In the genomic region with DNA sequence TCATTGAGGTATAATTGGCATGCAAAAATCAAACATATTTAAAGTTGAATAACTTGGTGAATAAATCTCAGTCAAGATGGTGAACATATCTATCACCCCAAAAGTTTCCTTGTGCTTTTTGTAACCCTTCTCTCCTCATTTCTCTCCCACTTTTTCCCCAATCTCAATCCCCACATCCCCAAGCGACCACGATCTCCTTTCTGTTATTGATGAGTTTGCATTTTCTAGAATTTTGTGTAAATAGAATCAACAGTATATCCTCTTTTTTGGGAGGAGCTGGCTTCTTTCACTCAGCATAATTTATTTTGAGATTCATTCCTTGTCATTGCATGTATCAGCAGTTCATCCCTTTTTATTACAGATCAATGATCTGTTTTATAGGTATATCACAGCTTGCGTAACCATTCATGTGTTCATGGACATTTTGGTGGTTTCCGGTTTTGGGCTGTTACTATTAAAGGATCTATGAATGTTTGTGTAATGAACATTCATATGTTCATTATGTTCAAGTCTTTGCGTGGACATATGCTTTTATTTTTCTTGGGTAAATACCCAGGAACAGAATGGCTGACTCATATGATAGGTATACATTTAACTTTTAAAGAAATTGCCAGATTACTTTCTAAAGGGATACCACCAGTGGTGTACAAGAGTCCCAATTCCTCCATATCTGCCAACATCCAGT, we compare ENCODE assay signal across 18 cellular contexts.
DNase-seq lines count a peak whose midpoint lies in the region; ATAC-seq and TF ChIP-seq lines count a peak whose summit lies in the region.
"Had no signal": no experiment of that assay in that cellular context is flagged by ENCODE, and none has a peak within 500 bp of the region (broad histone marks: within the 10 kb centered on the region; RNA-seq: fewer than 3 reads in every experiment).

No MANE protein-coding gene starts in this region.

- BruUV-seq in Calu3 (replicated peaks; lab: Mats Ljungman, UMichigan) (no TSS peak), IMR-90 (replicated peaks; lab: Mats Ljungman, UMichigan) (no TSS peak)

- no peak overlapping the region for H3K56ac ChIP-seq in IMR-90 (ENCODE audit: extremely low read depth, insufficient read depth, low read length)

- ATAC-seq in IMR-90 (ENCODE audit: low read depth) (no peak; the same call in 1 of the 2 replicates), GM18502 (IDR thresholded peaks at IDR 0.05; ENCODE audit: poor library complexity, unreplicated experiment) (no peak)
- ATAC-seq: activated T-helper 17 cell treated with anti-CD3 and anti-CD28 coated beads, Interleukin-2, amount 50 U/mL, for 72 hours; Panc1; right cardiac atrium; SK-N-SH treated with all-trans-retinoic acid at 6 μM for 48 hours had no signal

- dilution Hi-C loops in IMR-90 (cut with HindIII; ENCODE audit: low sequenced_read_pairs, unreplicated experiment), result no loop called here

- no peak overlapping the region for H3K9ac ChIP-seq in IMR-90 (ENCODE audit: low read depth, low read length)

- H3K9me3 ChIP-seq in IMR-90 (ENCODE audit: control insufficient read depth, insufficient read depth, low read length) (no peaks in the 10 kb centered on the region), WERI-Rb-1 (ENCODE audit: severe bottlenecking) (peaks cover 9% of the 10 kb centered on the region)
- H3K9me3 ChIP-seq in CD8-positive, alpha-beta memory T cell (ENCODE audit: low read length), result no peaks in the 10 kb centered on the region
- H3K9me3 ChIP-seq: neutrophil had no signal

- no peak overlapping the region for H3K4me3 Mint-ChIP-seq in Calu3 (ENCODE audit: low read depth, unreplicated experiment)
- no peak overlapping the region for H3K4me3 Mint-ChIP-seq in chondrocyte (ENCODE audit: unreplicated experiment)
- no peak overlapping the region for H3K4me3 Mint-ChIP-seq in CD8-positive, alpha-beta memory T cell
- H3K4me3 Mint-ChIP-seq: activated T-helper 17 cell treated with anti-CD3 and anti-CD28 coated beads, Interleukin-2, amount 50 U/mL, for 72 hours; type B pancreatic cell had no signal

- no peak overlapping the region for H3K4me3 ChIP-seq in IMR-90 (ENCODE audit: insufficient read depth, low read depth, low read length)
- no peak overlapping the region for H3K4me3 ChIP-seq in CD8-positive, alpha-beta memory T cell (ENCODE audit: low read length)
- H3K4me3 ChIP-seq in WERI-Rb-1 (ENCODE audit: low read depth, low read length), result no peak overlapping the region
- H3K4me3 ChIP-seq: stomach had no signal

- no peaks in the 10 kb centered on the region for H3K9me1 ChIP-seq in IMR-90 (ENCODE audit: insufficient read depth, low read length)

- no peak for TF ChIP-seq POLR2A in IMR-90 (IDR thresholded peaks at IDR 0.05; ENCODE audit: low read depth, low read length)

- no peak for TF ChIP-seq CTCF in Calu3 (IDR thresholded peaks at IDR 0.05; ENCODE audit: unreplicated experiment)
- TF ChIP-seq CTCF in IMR-90 (conservative IDR thresholded peaks at IDR 0.05; ENCODE audit: low read depth, low read length), result no peak
- TF ChIP-seq CTCF in chondrocyte (IDR thresholded peaks at IDR 0.05), result no peak
- no peak for TF ChIP-seq CTCF in WERI-Rb-1 (IDR thresholded peaks at IDR 0.05; ENCODE audit: low read depth, low read length)

- no peak overlapping the region for H2AK9ac ChIP-seq in IMR-90 (replicated peaks; ENCODE audit: low read depth, low read length, poor library complexity)

- peaks cover 40% of the 10 kb centered on the region for H3K4me1 Mint-ChIP-seq in Calu3 (ENCODE audit: low read depth, unreplicated experiment)
- peaks cover 22% of the 10 kb centered on the region for H3K4me1 Mint-ChIP-seq in chondrocyte (ENCODE audit: low read depth)
- no peaks in the 10 kb centered on the region for H3K4me1 Mint-ChIP-seq in CD8-positive, alpha-beta memory T cell
- H3K4me1 Mint-ChIP-seq: activated T-helper 17 cell treated with anti-CD3 and anti-CD28 coated beads, Interleukin-2, amount 50 U/mL, for 72 hours had no signal

- CTCF ChIA-PET in Calu3 (lab: Charles Lee), result no interaction called here
- CTCF ChIA-PET in IMR-90 (lab: Yijun Ruan, JAX), result no interaction called here
- CTCF ChIA-PET in CD8-positive, alpha-beta memory T cell (lab: Charles Lee), result no interaction called here

- H3K79me1 ChIP-seq in IMR-90 (ENCODE audit: low read depth in 1 of 2, low read length in 2 of 2), result no peaks in the 10 kb centered on the region

- no peak overlapping the region for H2AK5ac ChIP-seq in IMR-90 (ENCODE audit: low read depth, low read length)

- no peak overlapping the region for H3K18ac ChIP-seq in IMR-90 (ENCODE audit: low read depth, low read length)

- H4K20me1 ChIP-seq in IMR-90 (ENCODE audit: insufficient read depth, low read length), result no peaks in the 10 kb centered on the region

- H2BK120ac ChIP-seq in IMR-90 (ENCODE audit: low read depth, low read length), result no peak overlapping the region

- no peak overlapping the region for H4K91ac ChIP-seq in IMR-90 (ENCODE audit: insufficient read depth, low read depth, low read length)

- H3K27ac ChIP-seq in IMR-90 (ENCODE audit: insufficient read depth, low read length), result no peak overlapping the region
- no peak overlapping the region for H3K27ac ChIP-seq in CD8-positive, alpha-beta memory T cell (ENCODE audit: low read depth, low read length)
- no peak overlapping the region for H3K27ac ChIP-seq in WERI-Rb-1
- H3K27ac ChIP-seq: neutrophil, stomach had no signal

- DNase-seq in Calu3 (no peak), IMR-90 (peak; percentile 73), chondrocyte (ENCODE audit: low spot score) (no peak), hepatic stellate cell (ENCODE audit: low spot score) (peak; percentile 16), NCI-H748 treated with DMSO at 0.1 percent for 48 hours (lab: John Stamatoyannopoulos, UW) (no peak), WERI-Rb-1 (no peak)
- no peak for DNase-seq in CD8-positive, alpha-beta memory T cell
- DNase-seq: activated CD4-positive, CD25-positive, alpha-beta regulatory T cell treated with anti-CD3 and anti-CD28 coated beads, Interleukin-2, amount 50 U/mL, for 72 hours; NCI-H1436; NCI-H2227 treated with DMSO at 0.1 percent for 48 hours; right cardiac atrium; stomach had no signal

- no peak overlapping the region for H4K8ac ChIP-seq in IMR-90 (ENCODE audit: low read depth in 2 of 2, low read length in 2 of 2)

- no peak for TF ChIP-seq RAD21 in IMR-90 (IDR thresholded peaks at IDR 0.05; ENCODE audit: low read length)

- no peak overlapping the region for H3K23ac ChIP-seq in IMR-90 (ENCODE audit: low read depth, low read length)

- H3K27me3 Mint-ChIP-seq in Calu3 (ENCODE audit: unreplicated experiment) (no peaks in the 10 kb centered on the region), chondrocyte (ENCODE audit: low read depth) (no peaks in the 10 kb centered on the region)
- peaks cover 3 to 25% of the 10 kb centered on the region in 2 donors for H3K27me3 Mint-ChIP-seq in CD8-positive, alpha-beta memory T cell
- H3K27me3 Mint-ChIP-seq: type B pancreatic cell had no signal

- intact Hi-C loops in Calu3 (cut with micrococcal nuclease; ENCODE audit: unreplicated experiment) (no loop called here), IMR-90 (cut with micrococcal nuclease) (no loop called here)

- no peak overlapping the region for H2BK20ac ChIP-seq in IMR-90 (ENCODE audit: low read depth, low read length)

- no peaks in the 10 kb centered on the region for H3K4me1 ChIP-seq in IMR-90 (ENCODE audit: control insufficient read depth, insufficient read depth, low read length)
- H3K4me1 ChIP-seq in CD8-positive, alpha-beta memory T cell (ENCODE audit: insufficient read depth, low read length), result no peaks in the 10 kb centered on the region
- H3K4me1 ChIP-seq: stomach had no signal

- H3K36me3 Mint-ChIP-seq in Calu3 (ENCODE audit: insufficient read depth, unreplicated experiment), result no peaks in the 10 kb centered on the region
- peaks cover 1% of the 10 kb centered on the region for H3K36me3 Mint-ChIP-seq in chondrocyte (ENCODE audit: low read depth)
- no peaks in the 10 kb centered on the region for H3K36me3 Mint-ChIP-seq in CD8-positive, alpha-beta memory T cell

- H2AFZ ChIP-seq in IMR-90 (replicated peaks; ENCODE audit: low read length, poor library complexity), result no peak overlapping the region

- H3K9me3 Mint-ChIP-seq in Calu3 (ENCODE audit: low read depth, unreplicated experiment) (peaks cover 4% of the 10 kb centered on the region), chondrocyte (ENCODE audit: low read depth) (peaks cover 14% of the 10 kb centered on the region)
- peaks cover 4 to 13% (median 6%) of the 10 kb centered on the region in 5 donors for H3K9me3 Mint-ChIP-seq in CD8-positive, alpha-beta memory T cell
- H3K9me3 Mint-ChIP-seq: type B pancreatic cell had no signal

- no peak overlapping the region for H2BK15ac ChIP-seq in IMR-90 (ENCODE audit: low read depth, low read length)

- no peak overlapping the region for H4K5ac ChIP-seq in IMR-90 (ENCODE audit: low read depth, low read length)

- H3K36me3 ChIP-seq in IMR-90 (ENCODE audit: control insufficient read depth, insufficient read depth, low read length), result no peaks in the 10 kb centered on the region
- H3K36me3 ChIP-seq in CD8-positive, alpha-beta memory T cell (ENCODE audit: insufficient read depth, low read length), result no peaks in the 10 kb centered on the region
- H3K36me3 ChIP-seq in WERI-Rb-1, result peaks cover 7% of the 10 kb centered on the region
- H3K36me3 ChIP-seq: neutrophil, stomach had no signal

- POLR2A ChIA-PET in IMR-90 (lab: Charles Lee; ENCODE audit: unreplicated experiment), result no interaction called here
- POLR2A ChIA-PET in CD8-positive, alpha-beta memory T cell (lab: Charles Lee), result no interaction called here

- no peak overlapping the region for H3K4ac ChIP-seq in IMR-90 (ENCODE audit: low read depth, low read length)

- no peak overlapping the region for H2BK5ac ChIP-seq in IMR-90 (ENCODE audit: low read depth, low read length, poor library complexity, severe bottlenecking)

- in situ Hi-C loops in IMR-90 (cut with MboI; ENCODE audit: low sequenced_read_pairs), result no loop called here

- peak overlapping the region; percentile 18 for H3K27ac Mint-ChIP-seq in Calu3 (ENCODE audit: unreplicated experiment)
- H3K27ac Mint-ChIP-seq in chondrocyte (ENCODE audit: unreplicated experiment), result peak overlapping the region; percentile 22
- H3K27ac Mint-ChIP-seq in CD8-positive, alpha-beta memory T cell, result no peak overlapping the region
- H3K27ac Mint-ChIP-seq: activated T-helper 17 cell treated with anti-CD3 and anti-CD28 coated beads, Interleukin-2, amount 50 U/mL, for 72 hours; type B pancreatic cell had no signal

- H3K14ac ChIP-seq in IMR-90 (replicated peaks; ENCODE audit: low read depth, low read length), result no peak overlapping the region

- peaks cover 4% of the 10 kb centered on the region for H3K27me3 ChIP-seq in IMR-90 (ENCODE audit: control insufficient read depth, insufficient read depth, low read length)
- no peaks in the 10 kb centered on the region for H3K27me3 ChIP-seq in CD8-positive, alpha-beta memory T cell (ENCODE audit: insufficient read depth, low read length, poor library complexity, severe bottlenecking)
- no peaks in the 10 kb centered on the region for H3K27me3 ChIP-seq in WERI-Rb-1 (ENCODE audit: insufficient read depth, low read depth, severe bottlenecking)
- H3K27me3 ChIP-seq: neutrophil, stomach had no signal

- 100% methylated on average over 2 of the region's 5 CpGs; no CpG with 5 or more reads in 1 of the 2 experiments for WGBS in IMR-90 (ENCODE audit: extremely low coverage in 2 of 2, insufficient read length in 1 of 2), 2 experiments

- H3K4me2 ChIP-seq in IMR-90 (ENCODE audit: low read depth, low read length), result no peak overlapping the region

TF ChIP-seq in IMR-90, 13 proteins besides CTCF, POLR2A, EP300 and RAD21 (continues in another document):
- peak; percentile 78 for TF ChIP-seq CEBPB (IDR thresholded peaks at IDR 0.05; ENCODE audit: low read depth, low read length)

Comparison
In these comparisons a context has a peak if more than half of its experiments do, and no peak if none do; other contexts are left out.
1. DNase-seq: peak in IMR-90 (single experiment) and hepatic stellate cell (single experiment); none in Calu3 (single experiment), chondrocyte (single experiment), NCI-H748 treated with DMSO at 0.1 percent for 48 hours (single experiment), CD8-positive, alpha-beta memory T cell (0 of 5) and WERI-Rb-1 (single experiment).
2. H3K27ac Mint-ChIP-seq: peak in Calu3 (single experiment) and chondrocyte (single experiment); none in CD8-positive, alpha-beta memory T cell (0 of 8).